Comparison of ENCODE assay signal across 25 cellular contexts in genomic region chr11:130397780-130398179, GRCh38. TPM values are rescaled to one million over a fixed set of nuclear protein-coding genes. Genes with fewer than 3 reads are reported as not detected.
DNase-seq lines count a peak whose midpoint lies in the region; ATAC-seq and TF ChIP-seq lines count a peak whose summit lies in the region.
"Had no signal": no experiment of that assay in that cellular context is flagged by ENCODE, and none has a peak within 500 bp of the region (broad histone marks: within the 10 kb centered on the region; RNA-seq: fewer than 3 reads in every experiment).

No MANE protein-coding gene starts in this region.

- peaks cover 44% of the 10 kb centered on the region for H3K27me3 Mint-ChIP-seq in stimulated activated naive CD8-positive, alpha-beta T cell treated with anti-CD3 and anti-CD28 coated beads, Interleukin-15, amount 100 ng/mL, for 72 hours
- H3K27me3 Mint-ChIP-seq in T-helper 17 cell (peaks cover 72% of the 10 kb centered on the region), neural crest cell (ENCODE audit: low read depth) (peaks cover 13% of the 10 kb centered on the region)

- TF ChIP-seq CTCF in neural crest cell (conservative IDR thresholded peaks at IDR 0.05) = no peak
- TF ChIP-seq CTCF in hepatocyte (IDR thresholded peaks at IDR 0.05; ENCODE audit: poor library complexity) = no peak
- no peak for TF ChIP-seq CTCF in gastroesophageal sphincter (IDR thresholded peaks at IDR 0.05)

- no peak overlapping the region for H2AFZ ChIP-seq in hepatocyte
- H2AFZ ChIP-seq: GM23338 had no signal

- no peak overlapping the region for H3K4me2 ChIP-seq in hepatocyte
- H3K4me2 ChIP-seq: GM23338 had no signal

- 91% methylated on average over 5 of the region's 5 CpGs for WGBS in hepatocyte (ENCODE audit: low lambda C conversion rate, missing lambda C conversion rate)
- 91 to 92% methylated on average over 5 of the region's 5 CpGs for WGBS in gastroesophageal sphincter (ENCODE audit: low coverage in 1 of 2), 2 donors

- TF ChIP-seq EP300 in gastroesophageal sphincter (IDR thresholded peaks at IDR 0.05) = no peak

- no peaks in the 10 kb centered on the region for H4K20me1 ChIP-seq in hepatocyte (ENCODE audit: insufficient read depth, poor library complexity, severe bottlenecking)

- H3K27ac ChIP-seq in hepatocyte (no peak overlapping the region), gastroesophageal sphincter (no peak overlapping the region)
- H3K27ac ChIP-seq: BLaER1 treated with 17β-estradiol and CSF1 and Interleukin-3, amounts not matched to agents 10 nM and 100 nM had no signal

- H3K79me2 ChIP-seq in hepatocyte = no peaks in the 10 kb centered on the region

- peaks cover 14% of the 10 kb centered on the region for H3K4me1 Mint-ChIP-seq in stimulated activated naive CD8-positive, alpha-beta T cell treated with anti-CD3 and anti-CD28 coated beads, Interleukin-15, amount 100 ng/mL, for 72 hours
- H3K4me1 Mint-ChIP-seq in T-helper 17 cell (peaks cover 16% of the 10 kb centered on the region), neural crest cell (peaks cover 25% of the 10 kb centered on the region)

- no peak overlapping the region for H3K4me3 Mint-ChIP-seq in stimulated activated naive CD8-positive, alpha-beta T cell treated with anti-CD3 and anti-CD28 coated beads, Interleukin-15, amount 100 ng/mL, for 72 hours
- H3K4me3 Mint-ChIP-seq in T-helper 17 cell (no peak overlapping the region), neural crest cell (no peak overlapping the region)
- H3K4me3 Mint-ChIP-seq: CD8-positive, alpha-beta T cell; GM23338 had no signal

- DNase-seq in stimulated activated naive CD8-positive, alpha-beta T cell treated with anti-CD3 and anti-CD28 coated beads, Interleukin-15, Interleukin-2, amounts not matched to agents 100 U/mL and 50 U/mL, for 24 hours = no peak
- no peak for DNase-seq in stimulated activated naive CD8-positive, alpha-beta T cell treated with anti-CD3 and anti-CD28 coated beads, Interleukin-15, amount 100 ng/mL, for 72 hours
- DNase-seq in T-helper 17 cell = no peak
- no peak for DNase-seq in neural crest cell (ENCODE audit: low read depth, low spot score)
- no peak for DNase-seq in hepatocyte (ENCODE audit: low spot score)
- DNase-seq: 8988T; Calu3; CD8-positive, alpha-beta T cell; HCEC 1CT; Karpas-422; NCI-H1092; NCI-H1436 treated with DMSO at 0.1 percent for 48 hours; NCI-H1930; NCI-H748 treated with DMSO at 0.1 percent for 48 hours; SW 1271 had no signal

- no peaks in the 10 kb centered on the region for H3K9me3 Mint-ChIP-seq in stimulated activated naive CD8-positive, alpha-beta T cell treated with anti-CD3 and anti-CD28 coated beads, Interleukin-15, amount 100 ng/mL, for 72 hours
- H3K9me3 Mint-ChIP-seq in neural crest cell = no peaks in the 10 kb centered on the region
- H3K9me3 Mint-ChIP-seq: CD8-positive, alpha-beta T cell; GM23338; IgD-negative memory B cell had no signal

- no peak overlapping the region for H3K27ac Mint-ChIP-seq in stimulated activated naive CD8-positive, alpha-beta T cell treated with anti-CD3 and anti-CD28 coated beads, Interleukin-15, amount 100 ng/mL, for 72 hours
- H3K27ac Mint-ChIP-seq in T-helper 17 cell = peak overlapping the region; percentile 16
- peak overlapping the region; percentile 29 for H3K27ac Mint-ChIP-seq in neural crest cell (ENCODE audit: unreplicated experiment)
- H3K27ac Mint-ChIP-seq: CD8-positive, alpha-beta T cell; GM23338 had no signal

- no peaks in the 10 kb centered on the region for H3K36me3 ChIP-seq in hepatocyte (replicated peaks; ENCODE audit: insufficient read depth, low read depth)
- no peaks in the 10 kb centered on the region for H3K36me3 ChIP-seq in gastroesophageal sphincter
- H3K36me3 ChIP-seq: BLaER1 treated with 17β-estradiol and CSF1 and Interleukin-3, amounts not matched to agents 10 nM and 100 nM had no signal

- ATAC-seq in stimulated activated naive CD8-positive, alpha-beta T cell treated with anti-CD3 and anti-CD28 coated beads, Interleukin-15, Interleukin-2, amounts not matched to agents 100 U/mL and 50 U/mL, for 24 hours = peak; percentile 23
- no peak for ATAC-seq in stimulated activated naive CD8-positive, alpha-beta T cell treated with anti-CD3 and anti-CD28 coated beads, Interleukin-15, amount 100 ng/mL, for 72 hours
- ATAC-seq in T-helper 17 cell (no peak), GM19397 (IDR thresholded peaks at IDR 0.05; ENCODE audit: unreplicated experiment) (no peak), HG02840 (IDR thresholded peaks at IDR 0.05; ENCODE audit: low FRiP score, unreplicated experiment) (no peak), gastroesophageal sphincter (no peak)
- ATAC-seq: CD8-positive, alpha-beta T cell; Right ventricle myocardium inferior had no signal

- H3K9me2 ChIP-seq in hepatocyte (replicated peaks; ENCODE audit: insufficient read depth) = no peaks in the 10 kb centered on the region

- H3K4me3 ChIP-seq in hepatocyte (no peak overlapping the region), gastroesophageal sphincter (no peak overlapping the region)
- H3K4me3 ChIP-seq: BLaER1 treated with 17β-estradiol and CSF1 and Interleukin-3, amounts not matched to agents 10 nM and 100 nM; GM23338 had no signal

- H3K27me3 ChIP-seq in hepatocyte (no peaks in the 10 kb centered on the region), gastroesophageal sphincter (no peaks in the 10 kb centered on the region)

- H3K9me3 ChIP-seq in T-helper 17 cell (ENCODE audit: control insufficient read depth, low read length, poor library complexity, severe bottlenecking) (no peaks in the 10 kb centered on the region), hepatocyte (ENCODE audit: low read depth) (no peaks in the 10 kb centered on the region), gastroesophageal sphincter (no peaks in the 10 kb centered on the region)
- H3K9me3 ChIP-seq: BLaER1 treated with 17β-estradiol and CSF1 and Interleukin-3, amounts not matched to agents 10 nM and 100 nM had no signal

- H3K36me3 Mint-ChIP-seq in T-helper 17 cell (ENCODE audit: low read depth) = peaks cover 16% of the 10 kb centered on the region
- H3K36me3 Mint-ChIP-seq in neural crest cell (ENCODE audit: low read depth) = no peaks in the 10 kb centered on the region
- H3K36me3 Mint-ChIP-seq: CD8-positive, alpha-beta T cell had no signal

- H3K4me1 ChIP-seq in hepatocyte (ENCODE audit: insufficient read depth) (peaks cover 3% of the 10 kb centered on the region), gastroesophageal sphincter (peaks cover 0 to 31% (median 11%) of the 10 kb centered on the region in 3 donors)

- TF ChIP-seq POLR2A in gastroesophageal sphincter (IDR thresholded peaks at IDR 0.05) = no peak

RNA-seq across cellular contexts. Expression of gene ADAMTS8, which starts 30.6 kb away (rescaled TPM):
- not detected for total RNA-seq in T-helper 17 cell
- 0.21 TPM in 1 of 2 replicates, not detected in the other for total RNA-seq in neural crest cell
- 1.9 and 2.3 TPM in 2 replicates for total RNA-seq in hepatocyte
- 1.2 and 1.7 TPM in 2 replicates for polyA plus RNA-seq in hepatocyte
- 10 to 100 TPM in 3 of 4 donors, 1 to 10 TPM in 1; 10.0 to 45.6 (median 34.0) TPM for total RNA-seq in gastroesophageal sphincter
- total RNA-seq: Calu3; CD8-positive, alpha-beta T cell; Daoy; M059J had no signal
- polyA plus RNA-seq: IgD-negative memory B cell had no signal

RNA-seq across cellular contexts. Expression of gene ADAMTS15, which starts 50.7 kb away (rescaled TPM):
- total RNA-seq in T-helper 17 cell (not detected), neural crest cell (7.5 and 7.7 TPM in 2 replicates), hepatocyte (10.1 and 14.6 TPM in 2 replicates), gastroesophageal sphincter (10 to 100 TPM in 1 of 4 donors, 1 to 10 TPM in 3; 8.4 to 11.8 (median 9.5) TPM)
- 4.5 and 5.4 TPM in 2 replicates for polyA plus RNA-seq in hepatocyte
- total RNA-seq: CD8-positive, alpha-beta T cell; SK-MEL-5 had no signal
- polyA plus RNA-seq: IgD-negative memory B cell had no signal

Comparison
In these comparisons a context has a peak if more than half of its experiments do, and no peak if none do; other contexts are left out.
1. H3K27ac Mint-ChIP-seq: peak in T-helper 17 cell (single experiment) and neural crest cell (single experiment); none in stimulated activated naive CD8-positive, alpha-beta T cell treated with anti-CD3 and anti-CD28 coated beads, Interleukin-15, amount 100 ng/mL, for 72 hours (0 of 2).